1 cellular context compared by ENCODE assay signal in genomic region chr7:44212581-44213184, GRCh38.
TF ChIP-seq lines count a peak whose summit lies in the region.

No MANE protein-coding gene starts in this region.

TF ChIP-seq in WTC11, 78 proteins besides CTCF, POLR2A, EP300 and RAD21 (continued from another document):
- TF ChIP-seq JAZF1 (CRISPR knock-in tag; IDR thresholded peaks at IDR 0.05) (no peak), ETV6 (CRISPR knock-in tag; IDR thresholded peaks at IDR 0.05) (no peak), TCF7 (CRISPR knock-in tag; IDR thresholded peaks at IDR 0.05; ENCODE audit: low read depth) (no peak), RELA (CRISPR knock-in tag; IDR thresholded peaks at IDR 0.05; ENCODE audit: borderline replicate concordance) (no peak), OVOL2 (CRISPR knock-in tag; IDR thresholded peaks at IDR 0.05; ENCODE audit: borderline replicate concordance) (no peak)
